In the genomic region with DNA sequence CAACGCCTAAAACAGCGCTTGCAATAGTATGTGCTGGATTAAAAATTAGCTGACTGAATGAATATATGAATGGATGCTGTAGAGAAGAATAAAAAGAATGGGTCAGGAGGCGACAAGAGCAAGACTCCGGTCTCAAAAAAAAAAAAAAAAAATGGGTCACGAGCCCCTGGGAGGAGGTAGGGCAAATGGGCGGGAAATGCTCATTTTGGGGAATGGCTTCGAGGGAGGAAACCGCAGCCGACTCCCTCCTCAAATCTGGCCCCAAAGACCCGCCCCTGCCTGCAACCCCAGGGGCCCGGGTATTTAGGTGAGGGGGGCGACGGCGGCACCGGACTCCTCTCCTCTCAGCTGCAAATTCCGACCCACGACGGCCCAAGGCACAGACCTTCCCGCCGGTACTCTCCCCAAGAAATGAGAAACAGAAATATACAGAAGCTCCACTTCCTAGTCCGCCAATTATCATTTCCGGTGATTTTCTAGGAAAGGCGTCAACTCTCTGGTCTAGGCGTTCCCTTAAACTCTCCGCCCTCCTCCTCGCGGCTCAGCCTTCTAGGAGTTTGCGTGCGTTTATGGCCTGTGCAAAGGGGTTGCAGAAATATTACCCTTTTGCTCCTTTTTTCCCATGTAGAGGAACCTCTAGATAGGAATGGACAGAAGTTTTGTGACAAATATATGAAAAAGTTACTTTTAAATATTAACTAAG, we compare ENCODE assay signal across 8 cellular contexts. TPM values are rescaled to one million over a fixed set of nuclear protein-coding genes. Genes with fewer than 3 reads are reported as not detected.
DNase-seq lines count a peak whose midpoint lies in the region; ATAC-seq and TF ChIP-seq lines count a peak whose summit lies in the region.

A gene (minus strand): TSS at position 133 of the 703 bp plus-strand sequence. CDS start 1,361 bp downstream, outside the sequence.

- H3K27me3 Mint-ChIP-seq in activated naive CD8-positive, alpha-beta T cell treated with anti-CD3 and anti-CD28 coated beads for 36 hours, result peaks cover 2% of the 10 kb centered on the region

- peak within 1 kb of the TSS; percentile 83 for H3K4me3 Mint-ChIP-seq in activated naive CD8-positive, alpha-beta T cell treated with anti-CD3 and anti-CD28 coated beads for 36 hours

- intact Hi-C loops in heart right ventricle (cut with DNase I), result no loop called here

- DNase-seq in EH (ENCODE audit: low read depth) (peak; percentile 62), NCI-H524 (lab: John Stamatoyannopoulos, UW) (peak; percentile 28 to 76), heart right ventricle (peak in 1 of 2 donors; percentile 63), pons (ENCODE audit: low spot score) (peak; percentile 74), DMS153 (lab: John Stamatoyannopoulos, UW) (no peak), DMS153 treated with DMSO at 0.1 percent for 48 hours (lab: John Stamatoyannopoulos, UW; ENCODE audit: unreplicated experiment) (no peak)
- peak; percentile 46 for DNase-seq in activated naive CD8-positive, alpha-beta T cell treated with anti-CD3 and anti-CD28 coated beads for 36 hours

- H3K36me3 ChIP-seq in heart right ventricle, result no peaks in the 10 kb centered on the region

- peak within 1 kb of the TSS in 9 of 10 donors; percentile 45 to 85 (median 61) for H3K27ac ChIP-seq in heart right ventricle

- H3K4me1 ChIP-seq in heart right ventricle, result peaks cover 0 to 14% (median 0%) of the 10 kb centered on the region in 9 donors

- peaks cover 8% of the 10 kb centered on the region for H3K36me3 Mint-ChIP-seq in activated naive CD8-positive, alpha-beta T cell treated with anti-CD3 and anti-CD28 coated beads for 36 hours

- H3K27ac Mint-ChIP-seq in activated naive CD8-positive, alpha-beta T cell treated with anti-CD3 and anti-CD28 coated beads for 36 hours, result peak within 1 kb of the TSS; percentile 81

- H3K4me1 Mint-ChIP-seq in activated naive CD8-positive, alpha-beta T cell treated with anti-CD3 and anti-CD28 coated beads for 36 hours, result peaks cover 14% of the 10 kb centered on the region

- peak; percentile 73 to 97 (median 96) for ATAC-seq in heart right ventricle
- ATAC-seq in HG03135 (IDR thresholded peaks at IDR 0.05; ENCODE audit: unreplicated experiment), result no peak

- H3K4me3 ChIP-seq in heart right ventricle, result peak within 1 kb of the TSS; percentile 37 to 74 (median 62)

- no peak for TF ChIP-seq CTCF in heart right ventricle (IDR thresholded peaks at IDR 0.05)

- no peaks in the 10 kb centered on the region for H3K9me3 ChIP-seq in heart right ventricle

- WGBS in heart right ventricle, 2 donors, result 7 to 9% methylated on average over 29 of the region's 29 CpGs

- peaks cover 0 to 39% (median 7%) of the 10 kb centered on the region in 7 donors for H3K27me3 ChIP-seq in heart right ventricle

- peaks cover 4% of the 10 kb centered on the region for H3K9me3 Mint-ChIP-seq in activated naive CD8-positive, alpha-beta T cell treated with anti-CD3 and anti-CD28 coated beads for 36 hours

RNA-seq across cellular contexts. Expression of the gene that starts here (rescaled TPM):
- total RNA-seq in activated naive CD8-positive, alpha-beta T cell treated with anti-CD3 and anti-CD28 coated beads for 36 hours, result 1 to 10 TPM; 1.0 TPM
- under 1 TPM; 0.08 to 0.39 (median 0.22) TPM for total RNA-seq in heart right ventricle
- under 1 TPM; 0.25 to 0.66 TPM for polyA plus RNA-seq in heart right ventricle

Comparison
In these comparisons a context has a peak if more than half of its experiments do, and no peak if none do; other contexts are left out.
1. Peak in ATAC-seq, H3K4me3 ChIP-seq and H3K27ac ChIP-seq in heart right ventricle; RNA of the gene not detected or under 1 TPM.
2. DNase-seq: peak in EH (single experiment), NCI-H524 (2 of 2), activated naive CD8-positive, alpha-beta T cell treated with anti-CD3 and anti-CD28 coated beads for 36 hours (single experiment) and pons (single experiment); none in DMS153 (single experiment) and DMS153 treated with DMSO at 0.1 percent for 48 hours (single experiment).